ENCODE assay signal across 16 cellular contexts in genomic region chr13:19596960-19597361, GRCh38. TPM values are rescaled to one million over a fixed set of nuclear protein-coding genes. Genes with fewer than 3 reads are reported as not detected.
DNase-seq lines count a peak whose midpoint lies in the region; ATAC-seq, FAIRE-seq and TF ChIP-seq lines count a peak whose summit lies in the region.
"Had no signal": no experiment of that assay in that cellular context is flagged by ENCODE, and none has a peak within 500 bp of the region (broad histone marks: within the 10 kb centered on the region; RNA-seq: fewer than 3 reads in every experiment).

No MANE protein-coding gene starts in this region.

- no peak for DNase-seq in activated naive CD8-positive, alpha-beta T cell treated with anti-CD3 and anti-CD28 coated beads, Interleukin-2, amount 50 U/mL, for 24 hours
- no peak for DNase-seq in activated naive CD8-positive, alpha-beta T cell treated with anti-CD3 and anti-CD28 coated beads for 36 hours
- DNase-seq in NOMO-1 treated with dmso at 0.1 percent for 144 hours (lab: John Stamatoyannopoulos, UW; ENCODE audit: unreplicated experiment) (peak; percentile 46), epithelial cell of esophagus (ENCODE audit: low read depth) (peak; percentile 57), urothelium cell line (ENCODE audit: low spot score) (peak; percentile 49), NCI-H446 (lab: John Stamatoyannopoulos, UW) (no peak), NK-92 (lab: John Stamatoyannopoulos, UW; ENCODE audit: unreplicated experiment) (no peak)
- no peak for DNase-seq in activated T-helper 2 cell treated with anti-CD3 and anti-CD28 coated beads, Interferon-gamma antibody, Interleukin-2, Interleukin-4, amounts not matched to agents 10 μg/mL and 5 μg/mL and 100 μg/mL, durations not matched to agents 14 hours and 24 hours and 36 hours (ENCODE audit: low spot score)
- DNase-seq: activated effector memory CD4-positive, alpha-beta T cell treated with anti-CD3 and anti-CD28 coated beads, Interleukin-2, amount 50 U/mL, for 16 hours; effector memory CD4-positive, alpha-beta T cell; left cardiac atrium; NCI-H1417 treated with DMSO at 0.1 percent for 48 hours; NCI-H446 treated with DMSO at 0.1 percent for 48 hours; ovary; RPMI8226 had no signal

- ATAC-seq in activated naive CD8-positive, alpha-beta T cell treated with anti-CD3 and anti-CD28 coated beads, Interleukin-2, amount 50 U/mL, for 24 hours, result peak; percentile 41
- ATAC-seq: left cardiac atrium had no signal

- H3K9me3 Mint-ChIP-seq in activated naive CD8-positive, alpha-beta T cell treated with anti-CD3 and anti-CD28 coated beads, Interleukin-2, amount 50 U/mL, for 24 hours, result no peaks in the 10 kb centered on the region
- H3K9me3 Mint-ChIP-seq in activated naive CD8-positive, alpha-beta T cell treated with anti-CD3 and anti-CD28 coated beads for 36 hours, result no peaks in the 10 kb centered on the region
- no peaks in the 10 kb centered on the region for H3K9me3 Mint-ChIP-seq in activated T-helper 2 cell treated with anti-CD3 and anti-CD28 coated beads, Interferon-gamma antibody, Interleukin-2, Interleukin-4, amounts not matched to agents 10 μg/mL and 5 μg/mL and 100 μg/mL, durations not matched to agents 14 hours and 24 hours and 36 hours

- H3K27ac Mint-ChIP-seq in activated naive CD8-positive, alpha-beta T cell treated with anti-CD3 and anti-CD28 coated beads, Interleukin-2, amount 50 U/mL, for 24 hours, result no peak overlapping the region
- no peak overlapping the region for H3K27ac Mint-ChIP-seq in activated naive CD8-positive, alpha-beta T cell treated with anti-CD3 and anti-CD28 coated beads for 36 hours
- H3K27ac Mint-ChIP-seq in activated T-helper 2 cell treated with anti-CD3 and anti-CD28 coated beads, Interferon-gamma antibody, Interleukin-2, Interleukin-4, amounts not matched to agents 10 μg/mL and 5 μg/mL and 100 μg/mL, durations not matched to agents 14 hours and 24 hours and 36 hours, result no peak overlapping the region

- TF ChIP-seq CTCF in epithelial cell of esophagus (IDR thresholded peaks at IDR 0.05; ENCODE audit: insufficient read depth, low read depth, low read length, missing control alignments), result no peak

- H3K27me3 Mint-ChIP-seq in activated naive CD8-positive, alpha-beta T cell treated with anti-CD3 and anti-CD28 coated beads, Interleukin-2, amount 50 U/mL, for 24 hours, result peaks cover 25% of the 10 kb centered on the region
- peaks cover 33% of the 10 kb centered on the region for H3K27me3 Mint-ChIP-seq in activated naive CD8-positive, alpha-beta T cell treated with anti-CD3 and anti-CD28 coated beads for 36 hours
- H3K27me3 Mint-ChIP-seq in activated T-helper 2 cell treated with anti-CD3 and anti-CD28 coated beads, Interferon-gamma antibody, Interleukin-2, Interleukin-4, amounts not matched to agents 10 μg/mL and 5 μg/mL and 100 μg/mL, durations not matched to agents 14 hours and 24 hours and 36 hours (ENCODE audit: low read depth), result peaks cover 21% of the 10 kb centered on the region

- no peaks in the 10 kb centered on the region for H3K36me3 Mint-ChIP-seq in activated naive CD8-positive, alpha-beta T cell treated with anti-CD3 and anti-CD28 coated beads, Interleukin-2, amount 50 U/mL, for 24 hours (ENCODE audit: low read depth)
- H3K36me3 Mint-ChIP-seq in activated naive CD8-positive, alpha-beta T cell treated with anti-CD3 and anti-CD28 coated beads for 36 hours, result no peaks in the 10 kb centered on the region
- no peaks in the 10 kb centered on the region for H3K36me3 Mint-ChIP-seq in activated T-helper 2 cell treated with anti-CD3 and anti-CD28 coated beads, Interferon-gamma antibody, Interleukin-2, Interleukin-4, amounts not matched to agents 10 μg/mL and 5 μg/mL and 100 μg/mL, durations not matched to agents 14 hours and 24 hours and 36 hours (ENCODE audit: low read depth)

- FAIRE-seq in urothelium cell line (lab: Jason Lieb, UNC), result no peak
- FAIRE-seq: HTR-8/SVneo had no signal

- intact Hi-C loops in activated T-helper 2 cell treated with anti-CD3 and anti-CD28 coated beads, Interferon-gamma antibody, Interleukin-2, Interleukin-4, amounts not matched to agents 10 μg/mL and 5 μg/mL and 100 μg/mL, durations not matched to agents 14 hours and 24 hours and 36 hours (cut with micrococcal nuclease), result no loop called here

- no peak overlapping the region for H3K4me3 ChIP-seq in epithelial cell of esophagus (ENCODE audit: low read length)
- H3K4me3 ChIP-seq: ovary had no signal

- H3K4me1 Mint-ChIP-seq in activated naive CD8-positive, alpha-beta T cell treated with anti-CD3 and anti-CD28 coated beads, Interleukin-2, amount 50 U/mL, for 24 hours, result peaks cover 6% of the 10 kb centered on the region
- no peaks in the 10 kb centered on the region for H3K4me1 Mint-ChIP-seq in activated naive CD8-positive, alpha-beta T cell treated with anti-CD3 and anti-CD28 coated beads for 36 hours
- peaks cover 14% of the 10 kb centered on the region for H3K4me1 Mint-ChIP-seq in activated T-helper 2 cell treated with anti-CD3 and anti-CD28 coated beads, Interferon-gamma antibody, Interleukin-2, Interleukin-4, amounts not matched to agents 10 μg/mL and 5 μg/mL and 100 μg/mL, durations not matched to agents 14 hours and 24 hours and 36 hours (ENCODE audit: low read depth)

- no peak overlapping the region for H3K4me3 Mint-ChIP-seq in activated naive CD8-positive, alpha-beta T cell treated with anti-CD3 and anti-CD28 coated beads, Interleukin-2, amount 50 U/mL, for 24 hours
- H3K4me3 Mint-ChIP-seq in activated naive CD8-positive, alpha-beta T cell treated with anti-CD3 and anti-CD28 coated beads for 36 hours, result no peak overlapping the region
- H3K4me3 Mint-ChIP-seq in activated T-helper 2 cell treated with anti-CD3 and anti-CD28 coated beads, Interferon-gamma antibody, Interleukin-2, Interleukin-4, amounts not matched to agents 10 μg/mL and 5 μg/mL and 100 μg/mL, durations not matched to agents 14 hours and 24 hours and 36 hours (ENCODE audit: low read depth), result no peak overlapping the region

RNA-seq across cellular contexts. Expression of gene TPTE2, which starts 35.6 kb away (rescaled TPM):
- total RNA-seq in activated naive CD8-positive, alpha-beta T cell treated with anti-CD3 and anti-CD28 coated beads for 36 hours, result not detected
- not detected in 2 replicates for total RNA-seq in activated T-helper 2 cell treated with anti-CD3 and anti-CD28 coated beads, Interferon-gamma antibody, Interleukin-2, Interleukin-4, amounts not matched to agents 10 μg/mL and 5 μg/mL and 100 μg/mL, durations not matched to agents 14 hours and 24 hours and 36 hours
- total RNA-seq: left cardiac atrium had no signal

RNA-seq across cellular contexts. Expression of gene MPHOSPH8, which starts 36.5 kb away (rescaled TPM):
- 10 to 100 TPM; 27.6 to 31.3 TPM for total RNA-seq in activated naive CD8-positive, alpha-beta T cell treated with anti-CD3 and anti-CD28 coated beads for 36 hours
- 43.5 and 46.4 TPM in 2 replicates for total RNA-seq in activated T-helper 2 cell treated with anti-CD3 and anti-CD28 coated beads, Interferon-gamma antibody, Interleukin-2, Interleukin-4, amounts not matched to agents 10 μg/mL and 5 μg/mL and 100 μg/mL, durations not matched to agents 14 hours and 24 hours and 36 hours

Comparison
In these comparisons a context has a peak if more than half of its experiments do, and no peak if none do; other contexts are left out.
1. DNase-seq: peak in NOMO-1 treated with dmso at 0.1 percent for 144 hours (single experiment), epithelial cell of esophagus (single experiment) and urothelium cell line (single experiment); none in activated naive CD8-positive, alpha-beta T cell treated with anti-CD3 and anti-CD28 coated beads, Interleukin-2, amount 50 U/mL, for 24 hours (single experiment), activated naive CD8-positive, alpha-beta T cell treated with anti-CD3 and anti-CD28 coated beads for 36 hours (single experiment), NCI-H446 (0 of 2), activated T-helper 2 cell treated with anti-CD3 and anti-CD28 coated beads, Interferon-gamma antibody, Interleukin-2, Interleukin-4, amounts not matched to agents 10 μg/mL and 5 μg/mL and 100 μg/mL, durations not matched to agents 14 hours and 24 hours and 36 hours (single experiment) and NK-92 (single experiment).